ENCODE assay signal across 26 cellular contexts in the genomic region with DNA sequence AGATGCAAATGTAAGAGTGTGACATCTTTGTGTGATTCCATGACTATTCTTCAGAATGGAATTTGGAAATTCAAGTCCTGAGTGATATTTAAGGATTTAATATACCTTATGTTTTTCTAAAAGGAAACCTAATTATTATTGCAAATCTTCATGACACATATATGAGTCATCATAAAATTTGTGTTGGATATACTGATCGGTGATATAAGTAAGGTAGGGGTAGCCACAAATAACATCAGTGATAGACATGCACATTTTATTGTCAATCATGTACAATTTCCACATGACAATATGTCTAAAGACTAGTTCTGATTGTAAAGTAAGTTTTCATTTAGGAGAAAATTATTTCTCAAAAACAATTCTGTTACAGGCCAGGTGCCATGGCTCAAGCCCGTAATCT. TPM values are rescaled to one million over a fixed set of nuclear protein-coding genes. Genes with fewer than 3 reads are reported as not detected.
"Had no signal": no experiment of that assay in that cellular context is flagged by ENCODE, and none has a peak within 500 bp of the region (broad histone marks: within the 10 kb centered on the region; RNA-seq: fewer than 3 reads in every experiment).

No MANE protein-coding gene starts in this region.

- H3K36me3 ChIP-seq: SJCRH30 had no signal

- H3K27ac ChIP-seq: KMS-11, RWPE1, SJCRH30 had no signal

- H3K4me3 ChIP-seq: SJCRH30 had no signal

- ATAC-seq: HepG2, Panc1, SK-N-SH treated with all-trans-retinoic acid at 6 μM for 48 hours had no signal

- DNase-seq: IMR-90, Kasumi-1, MM.1S, NCI-H1092 treated with DMSO at 0.1 percent for 48 hours, NCI-H1417, NCI-H1436 treated with DMSO at 0.1 percent for 48 hours, NCI-H1694 treated with DMSO at 0.1 percent for 48 hours, NCI-H1930, NCI-H2081, NCI-H2107, NCI-H2227 treated with DMSO at 0.1 percent for 48 hours, NCI-H446, NCI-H510A, NCI-H524 treated with DMSO at 0.1 percent for 48 hours, NCI-H69, NCI-H774, SHP77 treated with DMSO at 0.1 percent for 48 hours, SJCRH30, T-helper 1 cell had no signal

- FAIRE-seq: HepG2 had no signal

- H3K9ac ChIP-seq: KMS-11 had no signal

- H3K4me2 ChIP-seq: KMS-11 had no signal

- H3K9me3 ChIP-seq: SJCRH30 had no signal

- H3K27me3 ChIP-seq: SJCRH30 had no signal

RNA-seq across cellular contexts. Expression of gene AGMO, which starts 59.7 kb away (rescaled TPM):
- total RNA-seq: HT1080, IMR-90, M059J had no signal
- polyA plus RNA-seq: IMR-90 had no signal
